ENCODE assay signal across 10 cellular contexts in the genomic region with DNA sequence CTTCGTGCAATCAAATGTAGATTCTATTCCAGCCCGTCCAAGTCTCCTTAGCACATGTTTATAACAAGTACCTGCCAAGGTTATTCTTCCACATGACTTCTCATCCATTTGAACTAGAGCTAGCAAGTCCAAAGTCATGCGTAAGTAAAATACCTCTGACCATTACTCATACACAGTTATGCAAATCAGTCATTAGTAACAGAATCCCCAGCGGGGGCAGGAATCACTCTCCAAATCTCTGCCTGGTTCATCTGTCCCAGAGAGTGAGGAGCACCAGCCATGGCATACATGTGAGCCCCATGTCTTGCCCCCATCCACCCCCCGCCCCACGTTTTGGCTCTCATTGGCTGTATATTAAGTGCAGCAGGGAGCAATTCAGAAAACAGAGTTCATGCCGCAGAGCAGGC. TPM values are rescaled to one million over a fixed set of nuclear protein-coding genes. Genes with fewer than 3 reads are reported as not detected.
DNase-seq lines count a peak whose midpoint lies in the region; ATAC-seq and TF ChIP-seq lines count a peak whose summit lies in the region.
"Had no signal": no experiment of that assay in that cellular context is flagged by ENCODE, and none has a peak within 500 bp of the region (broad histone marks: within the 10 kb centered on the region; RNA-seq: fewer than 3 reads in every experiment).

No MANE protein-coding gene starts in this region.

- H3K27me3 ChIP-seq in hepatocyte (no peaks in the 10 kb centered on the region), transverse colon (no peaks in the 10 kb centered on the region)

- intact Hi-C loops in transverse colon (cut with DNase I; ENCODE audit: low total_unique reads), result no loop called here

- H3K27ac ChIP-seq in hepatocyte (peak overlapping the region; percentile 92), transverse colon (peak overlapping the region in 3 of 4 donors; percentile 36 to 56 (median 39))

- H3K4me3 ChIP-seq in astrocyte of the cerebellum (ENCODE audit: low read depth, low read length) (no peak overlapping the region), hepatocyte (no peak overlapping the region), transverse colon (no peak overlapping the region)

- in situ Hi-C loops in astrocyte of the cerebellum (cut with HindIII; ENCODE audit: low sequenced_read_pairs), result no loop called here
- in situ Hi-C loops in transverse colon (cut with MboI; ENCODE audit: low pct_ligation_motif_present in 1 of 4, low pct_unique_long_range_greater_than_20kb in 1 of 4, low sequenced_read_pairs in 3 of 4), result no loop called here

- WGBS in hepatocyte (ENCODE audit: low lambda C conversion rate, missing lambda C conversion rate), result 56% methylated on average over 7 of the region's 7 CpGs
- 74 to 80% methylated on average over 1 to 7 of the region's 7 CpGs for WGBS in transverse colon (ENCODE audit: low coverage in 1 of 2), 2 donors

- H4K20me1 ChIP-seq in hepatocyte (ENCODE audit: insufficient read depth, poor library complexity, severe bottlenecking), result no peaks in the 10 kb centered on the region

- no peaks in the 10 kb centered on the region for H3K9me2 ChIP-seq in hepatocyte (replicated peaks; ENCODE audit: insufficient read depth)

- no peak for TF ChIP-seq EP300 in transverse colon (IDR thresholded peaks at IDR 0.05; ENCODE audit: low read depth)

- H3K4me1 ChIP-seq in hepatocyte (ENCODE audit: insufficient read depth), result peaks cover 42% of the 10 kb centered on the region
- peaks cover 0 to 18% (median 9%) of the 10 kb centered on the region in 4 donors for H3K4me1 ChIP-seq in transverse colon

- no peak for TF ChIP-seq CTCF in astrocyte of the cerebellum (IDR thresholded peaks at IDR 0.05; ENCODE audit: low read depth, low read length, missing control alignments)
- TF ChIP-seq CTCF in hepatocyte (IDR thresholded peaks at IDR 0.05; ENCODE audit: poor library complexity), result no peak
- no peak for TF ChIP-seq CTCF in transverse colon (IDR thresholded peaks at IDR 0.05)

- no peaks in the 10 kb centered on the region for H3K9me3 ChIP-seq in hepatocyte (ENCODE audit: low read depth)
- H3K9me3 ChIP-seq in transverse colon, result no peaks in the 10 kb centered on the region

- peak; percentile 58 for DNase-seq in HS-27A (ENCODE audit: low read depth)
- peak; percentile 94 for DNase-seq in astrocyte of the cerebellum (ENCODE audit: low read depth)
- peak; percentile 76 for DNase-seq in hepatocyte (ENCODE audit: low spot score)
- DNase-seq in transverse colon, result peak; percentile 15
- DNase-seq in anterior cingulate cortex (lab: John Stamatoyannopoulos, UW), result no peak
- no peak for DNase-seq in NCI-H1092 treated with DMSO at 0.1 percent for 48 hours (lab: John Stamatoyannopoulos, UW)
- DNase-seq: activated CD4-positive, alpha-beta T cell treated with anti-CD3 and anti-CD28 coated beads, Interleukin-2, amount 50 U/mL, for 1 hour; cortex of kidney had no signal

- peak overlapping the region; percentile 26 for H3K4me2 ChIP-seq in hepatocyte

- no peaks in the 10 kb centered on the region for H3K36me3 ChIP-seq in hepatocyte (replicated peaks; ENCODE audit: insufficient read depth, low read depth)
- H3K36me3 ChIP-seq in transverse colon, result no peaks in the 10 kb centered on the region

- H3K79me2 ChIP-seq in hepatocyte, result no peaks in the 10 kb centered on the region

- H2AFZ ChIP-seq in hepatocyte, result no peak overlapping the region

- ATAC-seq in HG02759 (IDR thresholded peaks at IDR 0.05; ENCODE audit: unreplicated experiment) (no peak), GM21576 (IDR thresholded peaks at IDR 0.05; ENCODE audit: unreplicated experiment) (no peak)

- no peak for TF ChIP-seq POLR2A in transverse colon (IDR thresholded peaks at IDR 0.05)

RNA-seq across cellular contexts. Expression of a gene that starts 27.7 kb away (rescaled TPM):
- total RNA-seq in hepatocyte (1.1 and 1.2 TPM in 2 replicates), transverse colon (under 1 TPM in 2 of 4 donors, not detected in 2; 0.32 to 0.68 TPM)
- 0.83 TPM in 1 of 2 replicates, not detected in the other for polyA plus RNA-seq in hepatocyte

RNA-seq across cellular contexts. Expression of a gene that starts 58.6 kb away (rescaled TPM):
- 6.1 and 11.4 TPM in 2 replicates for total RNA-seq in hepatocyte
- 3.1 and 4.2 TPM in 2 replicates for polyA plus RNA-seq in hepatocyte
- 1 to 10 TPM; 4.6 to 8.4 (median 6.3) TPM for total RNA-seq in transverse colon

Comparison
In these comparisons a context has a peak if more than half of its experiments do, and no peak if none do; other contexts are left out.
1. DNase-seq: peak in HS-27A (single experiment), astrocyte of the cerebellum (single experiment), hepatocyte (single experiment) and transverse colon (single experiment); none in anterior cingulate cortex (0 of 58) and NCI-H1092 treated with DMSO at 0.1 percent for 48 hours (single experiment).